8 cellular contexts compared by ENCODE assay signal in the genomic region with DNA sequence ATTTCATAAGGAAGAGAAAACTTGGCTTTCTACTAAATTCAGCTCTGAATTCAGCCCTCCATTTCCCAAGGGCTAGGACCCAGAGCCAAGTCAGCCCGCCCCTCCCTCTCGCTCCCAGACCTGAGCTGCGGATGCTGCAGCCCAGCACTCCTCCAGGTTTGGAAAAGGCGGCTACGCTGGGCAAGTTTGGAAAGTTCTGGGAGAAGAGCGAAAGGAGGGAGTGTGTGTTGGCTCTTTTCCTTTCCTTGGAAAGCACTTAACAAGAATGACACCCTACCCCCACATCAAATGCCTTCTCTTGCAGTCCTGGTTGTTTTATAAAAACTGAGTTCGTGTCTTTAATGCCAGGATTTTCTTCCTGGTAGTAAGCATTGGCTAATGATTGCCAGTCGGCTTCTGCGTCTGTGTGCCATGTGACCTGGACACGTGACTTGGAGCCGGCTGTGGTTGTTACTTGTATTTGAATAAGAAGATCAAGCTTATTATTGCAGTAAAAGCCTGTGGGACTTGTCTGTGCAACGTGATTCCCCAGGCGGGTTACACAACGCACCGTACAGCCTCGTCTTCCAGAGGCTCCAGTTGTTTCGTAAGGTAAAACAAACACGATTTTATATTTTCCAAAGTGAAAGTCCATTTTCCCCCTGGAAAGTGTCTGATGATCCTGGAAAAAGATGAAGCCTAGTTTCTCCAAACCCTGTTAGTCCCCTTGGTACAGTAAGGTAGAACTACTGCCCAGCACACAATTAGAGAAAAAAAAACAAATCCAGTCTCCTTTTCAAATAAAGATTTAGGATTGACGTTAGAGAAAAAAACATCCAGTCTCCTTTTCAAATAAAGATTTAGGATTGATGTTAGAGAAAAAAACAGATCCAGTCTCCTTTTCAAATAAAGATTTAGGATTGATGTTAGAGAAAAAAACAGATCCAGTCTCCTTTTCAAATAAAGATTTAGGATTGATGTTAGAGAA. TPM values are rescaled to one million over a fixed set of nuclear protein-coding genes. Genes with fewer than 3 reads are reported as not detected.
A peak's percentile ranks its signal among the peaks of the same experiment; 100 is the strongest.
DNase-seq lines count a peak whose midpoint lies in the region; ATAC-seq and TF ChIP-seq lines count a peak whose summit lies in the region.

No MANE protein-coding gene starts in this region.

- in situ Hi-C loops in astrocyte of the spinal cord (cut with HindIII; ENCODE audit: low sequenced_read_pairs): no loop called here

- no peaks in the 10 kb centered on the region for H3K36me3 ChIP-seq in GM06990 (ENCODE audit: control insufficient read depth, insufficient read depth, low read length)

- no peak for TF ChIP-seq CTCF in GM06990 (IDR thresholded peaks at IDR 0.05; ENCODE audit: insufficient read depth, low read length, poor library complexity, severe bottlenecking)
- TF ChIP-seq CTCF in astrocyte of the spinal cord (IDR thresholded peaks at IDR 0.05; ENCODE audit: low read depth, low read length): no peak

- H3K27me3 ChIP-seq in GM06990 (replicated peaks; ENCODE audit: control insufficient read depth, insufficient read depth, low read length): no peaks in the 10 kb centered on the region

- DNase-seq in GM06990 (ENCODE audit: extremely low read depth, insufficient read length) (peak; percentile 56), NCI-H1105 (lab: John Stamatoyannopoulos, UW) (peak; percentile 40), T-helper 1 cell (peak; percentile 42 to 81 (median 67)), astrocyte of the spinal cord (ENCODE audit: low read depth, low spot score) (peak; percentile 90), hepatic stellate cell (ENCODE audit: low spot score) (peak; percentile 66), pulmonary artery endothelial cell (ENCODE audit: low read depth, low spot score) (peak; percentile 64)

- H3K4me3 ChIP-seq in GM06990 (replicated peaks; ENCODE audit: low read depth, low read length) (peak overlapping the region; percentile 78), astrocyte of the spinal cord (ENCODE audit: low read depth, low read length) (peak overlapping the region; percentile 56)

- ATAC-seq in HG02610 (IDR thresholded peaks at IDR 0.05; ENCODE audit: unreplicated experiment) (peak; percentile 58), GM18858 (IDR thresholded peaks at IDR 0.05; ENCODE audit: unreplicated experiment) (no peak)

RNA-seq across cellular contexts. Expression of a gene that starts 26.8 kb away (rescaled TPM):
- total RNA-seq in pulmonary artery endothelial cell: not detected in 2 replicates

Comparison
In these comparisons a context has a peak if more than half of its experiments do, and no peak if none do; other contexts are left out.
1. DNase-seq: peak in every context shown above with its lines; median percentile 90 in astrocyte of the spinal cord; 67 in T-helper 1 cell; 66 in hepatic stellate cell; 64 in pulmonary artery endothelial cell; 56 in GM06990; 40 in NCI-H1105.